Comparison of ENCODE assay signal across 8 cellular contexts in the genomic region with DNA sequence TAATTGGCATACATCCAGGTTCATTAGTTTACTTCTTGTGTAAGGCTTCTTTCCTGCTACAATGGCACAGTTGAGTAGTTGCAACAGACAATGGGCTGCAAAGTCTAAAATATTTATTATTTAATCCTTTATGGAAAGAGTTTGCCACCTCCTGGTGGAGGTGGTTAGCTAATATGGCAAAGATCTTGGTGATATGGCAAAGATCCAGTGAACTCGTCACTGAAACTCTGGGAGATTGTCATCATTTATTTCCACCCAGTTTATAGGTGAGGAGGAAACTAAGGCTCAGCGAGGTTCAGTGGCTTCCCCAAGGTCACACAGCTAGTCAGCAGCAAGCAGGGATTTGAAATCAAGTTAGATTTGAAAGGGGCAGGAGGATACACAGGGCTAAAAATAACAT. TPM values are rescaled to one million over a fixed set of nuclear protein-coding genes. Genes with fewer than 3 reads are reported as not detected.
DNase-seq lines count a peak whose midpoint lies in the region; ATAC-seq lines count a peak whose summit lies in the region.

No MANE protein-coding gene starts in this region.

- no peak for ATAC-seq in GM19324 (IDR thresholded peaks at IDR 0.05; ENCODE audit: low FRiP score, unreplicated experiment)
- no peak for ATAC-seq in HG03139 (IDR thresholded peaks at IDR 0.05; ENCODE audit: unreplicated experiment)
- ATAC-seq in HG03442 (IDR thresholded peaks at IDR 0.05; ENCODE audit: unreplicated experiment), result no peak

- peak; percentile 61 for DNase-seq in DMS 273 (lab: John Stamatoyannopoulos, UW; ENCODE audit: unreplicated experiment)
- DNase-seq in DMS 273 treated with DMSO at 0.1 percent for 48 hours (lab: John Stamatoyannopoulos, UW), result no peak
- DNase-seq in NCI-H2171 treated with DMSO at 0.1 percent for 48 hours (lab: John Stamatoyannopoulos, UW), result peak; percentile 4
- peak; percentile 53 for DNase-seq in epidermal melanocyte (ENCODE audit: insufficient read length, low spot score)
- DNase-seq in renal cortical epithelial cell (ENCODE audit: low read depth), result peak; percentile 63

RNA-seq across cellular contexts. Expression of gene IFFO2, which starts 16.1 kb away (rescaled TPM):
- 34.0 and 42.0 TPM in 2 replicates for total RNA-seq in renal cortical epithelial cell
